ENCODE assay signal across 14 cellular contexts in the genomic region with DNA sequence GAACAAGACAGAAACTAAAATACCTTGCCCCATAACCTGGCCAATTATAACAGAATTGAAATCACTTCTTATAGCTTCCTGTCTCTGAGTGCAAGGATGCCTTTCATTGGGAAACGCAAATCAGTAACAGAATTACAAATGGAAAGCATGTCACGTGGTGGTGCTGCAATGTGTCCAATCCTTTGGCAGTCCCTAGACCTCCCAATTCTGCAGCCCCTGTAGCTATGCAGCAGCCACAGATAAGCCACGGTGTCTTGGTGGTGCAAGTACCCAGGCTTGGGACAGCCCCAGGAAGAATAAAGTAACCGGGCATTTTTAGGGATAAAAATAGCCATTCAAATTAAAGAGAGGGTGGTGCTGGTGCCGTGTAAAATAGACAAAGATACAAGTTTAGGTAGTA.
DNase-seq lines count a peak whose midpoint lies in the region; ATAC-seq and TF ChIP-seq lines count a peak whose summit lies in the region.
"Had no signal": no experiment of that assay in that cellular context is flagged by ENCODE, and none has a peak within 500 bp of the region (broad histone marks: within the 10 kb centered on the region; RNA-seq: fewer than 3 reads in every experiment).

No MANE protein-coding gene starts in this region.

- peaks cover 2% of the 10 kb centered on the region for H3K9me3 ChIP-seq in neuron (ENCODE audit: low read length)

- no peak for TF ChIP-seq CTCF in choroid plexus epithelial cell (conservative IDR thresholded peaks at IDR 0.05; ENCODE audit: low read depth, low read length)
- TF ChIP-seq CTCF in GM20000 (IDR thresholded peaks at IDR 0.05; ENCODE audit: extremely low read depth, missing control alignments) = no peak

- DNase-seq in EH (ENCODE audit: low read depth) (peak; percentile 62), choroid plexus epithelial cell (ENCODE audit: low read depth) (peak; percentile 44), GM20000 (ENCODE audit: low spot score) (no peak), COLO829 (ENCODE audit: low spot score) (no peak), middle frontal gyrus (ENCODE audit: extremely low spot score, low spot score) (no peak)
- DNase-seq: activated CD8-positive, alpha-beta T cell treated with anti-CD3 and anti-CD28 coated beads, Interleukin-2, amount 10 ng/mL, durations not matched to agents 7 days and 5 days; MV-4-11; NCI-H82 had no signal

- H3K36me3 ChIP-seq in neuron (ENCODE audit: insufficient read depth, low read length) = no peaks in the 10 kb centered on the region
- H3K36me3 ChIP-seq: BLaER1 treated with 17β-estradiol and CSF1 and Interleukin-3, amounts not matched to agents 10 nM and 100 nM; tibial nerve had no signal

- ATAC-seq in HG02885 (IDR thresholded peaks at IDR 0.05; ENCODE audit: poor library complexity, unreplicated experiment) (peak; percentile 10), GM18909 (IDR thresholded peaks at IDR 0.05; ENCODE audit: poor library complexity, unreplicated experiment) (no peak)
- ATAC-seq: activated CD8-positive, alpha-beta T cell treated with anti-CD3 and anti-CD28 coated beads, Interleukin-2, amount 10 ng/mL, durations not matched to agents 7 days and 5 days; activated naive CD4-positive, alpha-beta T cell treated with anti-CD3 and anti-CD28 coated beads, Interleukin-2, amount 50 U/mL, for 72 hours had no signal

- no peak overlapping the region for H3K4me3 ChIP-seq in choroid plexus epithelial cell (ENCODE audit: low read depth, low read length)
- no peak overlapping the region for H3K4me3 ChIP-seq in neuron (ENCODE audit: low read length)
- H3K4me3 ChIP-seq: BLaER1 treated with 17β-estradiol and CSF1 and Interleukin-3, amounts not matched to agents 10 nM and 100 nM; tibial nerve had no signal

- peak overlapping the region; percentile 85 for H2AFZ ChIP-seq in neuron (ENCODE audit: low read depth, low read length)

- no peaks in the 10 kb centered on the region for H3K27me3 ChIP-seq in neuron (ENCODE audit: insufficient read depth, low read length)
- H3K27me3 ChIP-seq: BLaER1 treated with 17β-estradiol and CSF1 and Interleukin-3, amounts not matched to agents 10 nM and 100 nM; tibial nerve had no signal

- H3K4me1 ChIP-seq in neuron (ENCODE audit: insufficient read depth, low read length) = peaks cover 27% of the 10 kb centered on the region
- H3K4me1 ChIP-seq: BLaER1 treated with 17β-estradiol and CSF1 and Interleukin-3, amounts not matched to agents 10 nM and 100 nM had no signal

Comparison
In these comparisons a context has a peak if more than half of its experiments do, and no peak if none do; other contexts are left out.
1. DNase-seq: peak in EH (single experiment) and choroid plexus epithelial cell (single experiment); none in GM20000 (single experiment), COLO829 (single experiment) and middle frontal gyrus (single experiment).